ENCODE assay signal across 17 cellular contexts in the genomic region with DNA sequence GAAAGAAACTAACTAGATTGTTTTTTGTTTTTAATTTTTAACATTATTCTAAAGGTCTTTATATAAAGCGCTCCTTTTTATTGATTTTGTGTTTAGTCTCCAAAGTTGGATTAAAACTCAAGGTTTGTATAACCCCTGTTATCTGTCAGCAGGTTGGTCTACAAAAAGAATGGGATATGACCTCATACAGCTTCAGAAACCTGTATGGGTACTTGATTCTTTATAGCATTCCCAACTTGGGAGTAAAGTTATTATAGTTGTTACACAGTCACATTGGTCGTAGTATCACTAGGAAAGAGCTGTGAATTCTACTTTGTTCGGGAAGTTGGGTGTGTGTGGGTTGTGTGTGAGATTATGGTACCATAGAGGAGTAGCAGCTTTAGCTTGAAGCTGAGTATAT. TPM values are rescaled to one million over a fixed set of nuclear protein-coding genes. Genes with fewer than 3 reads are reported as not detected.
DNase-seq lines count a peak whose midpoint lies in the region; ATAC-seq, FAIRE-seq and TF ChIP-seq lines count a peak whose summit lies in the region.
"Had no signal": no experiment of that assay in that cellular context is flagged by ENCODE, and none has a peak within 500 bp of the region (broad histone marks: within the 10 kb centered on the region; RNA-seq: fewer than 3 reads in every experiment).

No MANE protein-coding gene starts in this region.

- no peak for ATAC-seq in CD4-positive, alpha-beta T cell (ENCODE audit: poor library complexity)
- no peak for ATAC-seq in psoas muscle
- ATAC-seq in HG03280 (IDR thresholded peaks at IDR 0.05; ENCODE audit: unreplicated experiment), result no peak

- no peak overlapping the region for H3K27ac ChIP-seq in CD4-positive, alpha-beta T cell (ENCODE audit: low read depth, low read length)
- H3K27ac ChIP-seq in psoas muscle, result peak overlapping the region; percentile 62
- H3K27ac ChIP-seq: SJSA1 had no signal

- intact Hi-C loops in CD4-positive, alpha-beta T cell (cut with DNase I, micrococcal nuclease), result no loop called here
- intact Hi-C loops in psoas muscle (cut with DNase I), result loop anchor here in 1 of 2 donors (5.0 kb wide), 1 partner anchor 54 kb away; a partner anchor contains a TSS

- peak overlapping the region; percentile 59 for H3K27ac Mint-ChIP-seq in CD4-positive, alpha-beta T cell
- H3K27ac Mint-ChIP-seq in endothelial cell (ENCODE audit: unreplicated experiment), result peak overlapping the region; percentile 92

- DNase-seq in CD4-positive, alpha-beta T cell, result no peak
- no peak for DNase-seq in endothelial cell (ENCODE audit: low spot score)
- no peak for DNase-seq in psoas muscle
- no peak for DNase-seq in RKO (ENCODE audit: low spot score)
- DNase-seq in HAP-1 (ENCODE audit: low spot score in 2 of 2), result no peak
- DNase-seq: ACHN, C1 segment of cervical spinal cord, DMS79 treated with DMSO at 0.1 percent for 48 hours, H7, NCI-H1092 treated with DMSO at 0.1 percent for 48 hours, NCI-H146, NCI-H2029 treated with DMSO at 0.1 percent for 48 hours, NCI-H2171, NCI-H526 had no signal

- peaks cover 33% of the 10 kb centered on the region for H3K4me1 Mint-ChIP-seq in CD4-positive, alpha-beta T cell (ENCODE audit: low read depth)
- H3K4me1 Mint-ChIP-seq in endothelial cell (ENCODE audit: unreplicated experiment), result peaks cover 17% of the 10 kb centered on the region

- H3K4me3 Mint-ChIP-seq in CD4-positive, alpha-beta T cell, result no peak overlapping the region
- H3K4me3 Mint-ChIP-seq in endothelial cell (ENCODE audit: unreplicated experiment), result peak overlapping the region; percentile 18

- peaks cover 40% of the 10 kb centered on the region for H3K36me3 Mint-ChIP-seq in CD4-positive, alpha-beta T cell (ENCODE audit: low read depth)
- peaks cover 19% of the 10 kb centered on the region for H3K36me3 Mint-ChIP-seq in endothelial cell (ENCODE audit: low read depth, unreplicated experiment)

- in situ Hi-C loops in HAP-1 (cut with MboI; ENCODE audit: low sequenced_read_pairs), result no loop called here

- H3K4me1 ChIP-seq in psoas muscle (peaks cover 22% of the 10 kb centered on the region), HAP-1 (no peaks in the 10 kb centered on the region)
- H3K4me1 ChIP-seq: SJSA1 had no signal

- TF ChIP-seq CTCF in CD4-positive, alpha-beta T cell (IDR thresholded peaks at IDR 0.05), result no peak
- TF ChIP-seq CTCF in endothelial cell (IDR thresholded peaks at IDR 0.05; ENCODE audit: unreplicated experiment) (no peak), psoas muscle (IDR thresholded peaks at IDR 0.05) (no peak)

- H3K9me3 Mint-ChIP-seq in CD4-positive, alpha-beta T cell, result no peaks in the 10 kb centered on the region
- H3K9me3 Mint-ChIP-seq in endothelial cell (ENCODE audit: unreplicated experiment), result no peaks in the 10 kb centered on the region

- CTCF ChIA-PET in CD4-positive, alpha-beta T cell (lab: Charles Lee), result no interaction called here

- 91 to 92% (median 91%) methylated on average over 3 of the region's 3 CpGs for WGBS in psoas muscle, 3 donors

- H3K4me3 ChIP-seq in psoas muscle (no peak overlapping the region), HAP-1 (no peak overlapping the region)
- H3K4me3 ChIP-seq: SJSA1 had no signal

- H3K27me3 ChIP-seq in CD4-positive, alpha-beta T cell (ENCODE audit: control insufficient read depth, insufficient read depth, low read length), result no peaks in the 10 kb centered on the region
- H3K27me3 ChIP-seq in psoas muscle (ENCODE audit: insufficient read depth in 3 of 3, low read length in 2 of 3) (no peaks in the 10 kb centered on the region), HAP-1 (ENCODE audit: low read depth) (no peaks in the 10 kb centered on the region)
- H3K27me3 ChIP-seq: SJSA1 had no signal

- no peaks in the 10 kb centered on the region for H3K9me3 ChIP-seq in CD4-positive, alpha-beta T cell (ENCODE audit: control insufficient read depth, low read length)
- H3K9me3 ChIP-seq in psoas muscle (no peaks in the 10 kb centered on the region), HAP-1 (no peaks in the 10 kb centered on the region)
- H3K9me3 ChIP-seq: SJSA1 had no signal

- H3K36me3 ChIP-seq in psoas muscle (ENCODE audit: insufficient read depth in 1 of 2, low read depth in 1 of 2), result no peaks in the 10 kb centered on the region
- no peaks in the 10 kb centered on the region; the same call in 1 of the 2 replicates for H3K36me3 ChIP-seq in HAP-1 (replicated peaks)
- H3K36me3 ChIP-seq: SJSA1 had no signal

- no peaks in the 10 kb centered on the region for H3K27me3 Mint-ChIP-seq in CD4-positive, alpha-beta T cell
- H3K27me3 Mint-ChIP-seq in endothelial cell (ENCODE audit: unreplicated experiment), result no peaks in the 10 kb centered on the region

- POLR2A ChIA-PET in CD4-positive, alpha-beta T cell (lab: Charles Lee), result no interaction called here

- FAIRE-seq in G401.6 (lab: Jason Lieb, UNC), result peak; percentile 45

RNA-seq across cellular contexts. Expression of a gene that starts 52.4 kb away (rescaled TPM):
- total RNA-seq in CD4-positive, alpha-beta T cell, result 10 to 100 TPM; 37.0 to 39.9 TPM
- total RNA-seq in endothelial cell (ENCODE audit: unreplicated experiment) (102 TPM), psoas muscle (10 to 100 TPM; 25.3 to 32.6 (median 26.6) TPM)
- 10 to 100 TPM in 1 of 3 donors, 1 to 10 TPM in 2; 4.6 to 13.0 (median 4.8) TPM for polyA plus RNA-seq in psoas muscle
